In the genomic region with DNA sequence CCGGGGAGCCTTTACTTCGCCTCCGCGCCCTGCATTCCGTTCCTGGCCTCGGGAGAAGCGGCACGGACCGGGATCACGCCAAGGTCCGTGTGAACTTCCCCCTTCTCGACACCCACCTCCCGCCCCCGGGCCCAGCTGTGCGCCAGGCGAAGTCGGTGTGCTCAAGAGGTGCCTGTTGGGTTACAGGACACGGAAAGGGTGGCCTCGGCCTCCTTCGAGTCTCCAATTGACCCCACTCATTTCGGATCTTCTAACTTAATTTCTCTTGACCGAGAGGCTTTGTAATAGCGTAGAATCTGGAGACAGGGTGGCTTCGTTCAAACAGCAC, we compare ENCODE assay signal across 8 cellular contexts. TPM values are rescaled to one million over a fixed set of nuclear protein-coding genes. Genes with fewer than 3 reads are reported as not detected.
DNase-seq lines count a peak whose midpoint lies in the region; ATAC-seq, FAIRE-seq and TF ChIP-seq lines count a peak whose summit lies in the region.

No MANE protein-coding gene starts in this region.

- DNase-seq in Caco-2 (no peak), HAP-1 (ENCODE audit: low spot score in 2 of 2) (no peak), T-helper 17 cell (no peak), hepatocyte (ENCODE audit: low spot score) (no peak), glomerular visceral epithelial cell (ENCODE audit: extremely low spot score) (no peak), GM19239 (ENCODE audit: insufficient read length, low spot score) (no peak)
- DNase-seq in stimulated activated naive CD8-positive, alpha-beta T cell treated with anti-CD3 and anti-CD28 coated beads, Interleukin-15, amount 100 ng/mL, for 72 hours = no peak
- no peak for DNase-seq in stimulated activated CD4-positive, alpha-beta T cell treated with anti-CD3 and anti-CD28 coated beads, Interleukin-15, amount 100 ng/mL, for 24 hours

- H3K36me3 Mint-ChIP-seq in Caco-2 (ENCODE audit: insufficient read depth, unreplicated experiment) (peaks cover 6% of the 10 kb centered on the region), T-helper 17 cell (ENCODE audit: low read depth) (no peaks in the 10 kb centered on the region)

- in situ Hi-C loops in HAP-1 (cut with MboI; ENCODE audit: low sequenced_read_pairs) = loop anchor here (25.0 kb wide), 1 partner anchor 657 kb away; no protein-coding TSS in a partner anchor

- no peaks in the 10 kb centered on the region for H3K9me2 ChIP-seq in hepatocyte (replicated peaks; ENCODE audit: insufficient read depth)

- H4K20me1 ChIP-seq in hepatocyte (ENCODE audit: insufficient read depth, poor library complexity, severe bottlenecking) = peaks cover 25% of the 10 kb centered on the region

- H3K27me3 ChIP-seq in Caco-2 (replicated peaks; ENCODE audit: control insufficient read depth, insufficient read depth, low read length) (no peaks in the 10 kb centered on the region), HAP-1 (ENCODE audit: low read depth) (no peaks in the 10 kb centered on the region), hepatocyte (no peaks in the 10 kb centered on the region)

- ATAC-seq in T-helper 17 cell = peak; percentile 1
- ATAC-seq in stimulated activated naive CD8-positive, alpha-beta T cell treated with anti-CD3 and anti-CD28 coated beads, Interleukin-15, amount 100 ng/mL, for 72 hours = peak; percentile 24

- H3K79me2 ChIP-seq in hepatocyte = peaks cover 38% of the 10 kb centered on the region

- peak overlapping the region; percentile 79 for H3K4me3 Mint-ChIP-seq in Caco-2 (ENCODE audit: unreplicated experiment)
- peak overlapping the region; percentile 92 for H3K4me3 Mint-ChIP-seq in T-helper 17 cell
- H3K4me3 Mint-ChIP-seq in stimulated activated naive CD8-positive, alpha-beta T cell treated with anti-CD3 and anti-CD28 coated beads, Interleukin-15, amount 100 ng/mL, for 72 hours = peak overlapping the region; percentile 83 to 90

- H3K4me1 Mint-ChIP-seq in Caco-2 (ENCODE audit: low read depth, unreplicated experiment) = peaks cover 11% of the 10 kb centered on the region
- H3K4me1 Mint-ChIP-seq in T-helper 17 cell = peaks cover 9% of the 10 kb centered on the region
- peaks cover 31% of the 10 kb centered on the region for H3K4me1 Mint-ChIP-seq in stimulated activated naive CD8-positive, alpha-beta T cell treated with anti-CD3 and anti-CD28 coated beads, Interleukin-15, amount 100 ng/mL, for 72 hours

- H3K4me3 ChIP-seq in Caco-2 (ENCODE audit: low read depth, low read length) (peak overlapping the region; percentile 90), HAP-1 (peak overlapping the region; percentile 87), hepatocyte (peak overlapping the region; percentile 20)

- no peak for TF ChIP-seq CTCF in Caco-2 (IDR thresholded peaks at IDR 0.05; ENCODE audit: insufficient read depth in 1 of 2, low read depth in 1 of 2, low read length in 1 of 2, severe bottlenecking in 1 of 2, unreplicated experiment in 1 of 2)
- no peak for TF ChIP-seq CTCF in hepatocyte (IDR thresholded peaks at IDR 0.05; ENCODE audit: poor library complexity)

- H3K4me2 ChIP-seq in hepatocyte = peak overlapping the region; percentile 73

- H3K4me1 ChIP-seq in Caco-2 (no peaks in the 10 kb centered on the region), HAP-1 (peaks cover 20% of the 10 kb centered on the region), hepatocyte (ENCODE audit: insufficient read depth) (peaks cover 5% of the 10 kb centered on the region)

- no peaks in the 10 kb centered on the region for H3K9me3 Mint-ChIP-seq in Caco-2 (ENCODE audit: unreplicated experiment)
- H3K9me3 Mint-ChIP-seq in stimulated activated naive CD8-positive, alpha-beta T cell treated with anti-CD3 and anti-CD28 coated beads, Interleukin-15, amount 100 ng/mL, for 72 hours = no peaks in the 10 kb centered on the region

- BruUV-seq in Caco-2 (replicated peaks; lab: Mats Ljungman, UMichigan) = no TSS peak

- WGBS in hepatocyte (ENCODE audit: low lambda C conversion rate, missing lambda C conversion rate) = 39% methylated on average over 8 of the region's 24 CpGs

- H3K36me3 ChIP-seq in Caco-2 (ENCODE audit: control insufficient read depth, insufficient read depth, low read length) = no peaks in the 10 kb centered on the region
- peaks cover 20% of the 10 kb centered on the region for H3K36me3 ChIP-seq in HAP-1 (replicated peaks)
- no peaks in the 10 kb centered on the region for H3K36me3 ChIP-seq in hepatocyte (replicated peaks; ENCODE audit: insufficient read depth, low read depth)

- peak overlapping the region; percentile 91 for H3K27ac ChIP-seq in hepatocyte

- FAIRE-seq in GM19239 (lab: Jason Lieb, UNC) = no peak

- POLR2A ChIA-PET in Caco-2 (lab: Charles Lee) = no interaction called here

- no peak overlapping the region for H2AFZ ChIP-seq in hepatocyte

- intact Hi-C loops in Caco-2 (cut with micrococcal nuclease; ENCODE audit: unreplicated experiment) = no loop called here

- H3K27me3 Mint-ChIP-seq in Caco-2 (ENCODE audit: insufficient read depth, unreplicated experiment) (no peaks in the 10 kb centered on the region), T-helper 17 cell (no peaks in the 10 kb centered on the region)
- H3K27me3 Mint-ChIP-seq in stimulated activated naive CD8-positive, alpha-beta T cell treated with anti-CD3 and anti-CD28 coated beads, Interleukin-15, amount 100 ng/mL, for 72 hours = no peaks in the 10 kb centered on the region

- H3K27ac Mint-ChIP-seq in Caco-2 (ENCODE audit: unreplicated experiment) (peak overlapping the region; percentile 89), T-helper 17 cell (peak overlapping the region; percentile 75)
- peak overlapping the region in 1 of 2 donors; percentile 96 for H3K27ac Mint-ChIP-seq in stimulated activated naive CD8-positive, alpha-beta T cell treated with anti-CD3 and anti-CD28 coated beads, Interleukin-15, amount 100 ng/mL, for 72 hours

- H3K9me3 ChIP-seq in Caco-2 (no peaks in the 10 kb centered on the region), HAP-1 (no peaks in the 10 kb centered on the region; the same call in 1 of the 2 replicates), T-helper 17 cell (ENCODE audit: control insufficient read depth, low read length, poor library complexity, severe bottlenecking) (no peaks in the 10 kb centered on the region), hepatocyte (ENCODE audit: low read depth) (no peaks in the 10 kb centered on the region)

- CTCF ChIA-PET in Caco-2 (lab: Charles Lee) = no interaction called here

RNA-seq across cellular contexts. Expression of a gene that starts 0.4 kb away (rescaled TPM):
- 275 and 279 TPM in 2 replicates for total RNA-seq in Caco-2 (2022)
- total RNA-seq in T-helper 17 cell = 100 to 1,000 TPM in 1 of 2 donors, 10 to 100 TPM in 1; 93.6 to 115 TPM
- 119 and 144 TPM in 2 replicates for total RNA-seq in hepatocyte
- polyA plus RNA-seq in hepatocyte = 396 TPM in 2 replicates

Comparison
In these comparisons a context has a peak if more than half of its experiments do, and no peak if none do; other contexts are left out.
1. H3K4me3 ChIP-seq: peak in every context shown above with its lines; median percentile 90 in Caco-2; 87 in HAP-1; 20 in hepatocyte.